In the genomic region with DNA sequence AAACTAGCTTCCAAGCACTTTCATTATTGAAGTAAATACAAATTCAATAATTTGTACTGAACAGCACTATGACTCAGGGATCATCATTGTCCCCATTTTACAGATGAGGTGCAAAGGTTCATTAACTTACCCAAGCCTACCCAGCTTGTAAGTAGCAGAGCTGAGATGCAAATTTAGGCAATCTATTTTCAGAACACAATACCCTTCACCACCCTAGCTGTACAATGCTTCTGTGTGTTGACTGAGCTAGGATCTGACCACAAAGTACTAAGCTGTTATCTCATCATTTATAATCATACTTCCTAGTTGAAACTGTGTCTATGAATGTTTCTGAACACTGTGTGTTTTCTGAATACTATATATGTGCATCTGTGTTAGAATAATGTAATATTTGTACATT, we compare ENCODE assay signal across 16 cellular contexts. TPM values are rescaled to one million over a fixed set of nuclear protein-coding genes. Genes with fewer than 3 reads are reported as not detected.
DNase-seq lines count a peak whose midpoint lies in the region; ATAC-seq, FAIRE-seq and TF ChIP-seq lines count a peak whose summit lies in the region.
"Had no signal": no experiment of that assay in that cellular context is flagged by ENCODE, and none has a peak within 500 bp of the region (broad histone marks: within the 10 kb centered on the region; RNA-seq: fewer than 3 reads in every experiment).

No MANE protein-coding gene starts in this region.

- peaks cover 8% of the 10 kb centered on the region for H3K27me3 Mint-ChIP-seq in HFFc6 (ENCODE audit: insufficient read depth)
- peaks cover 12 to 14% of the 10 kb centered on the region in 2 donors for H3K27me3 Mint-ChIP-seq in CD4-positive, alpha-beta memory T cell

- H3K27ac ChIP-seq in CD4-positive, alpha-beta memory T cell (ENCODE audit: low read depth, low read length): no peak overlapping the region
- H3K27ac ChIP-seq: PC-9 had no signal

- H3K36me3 Mint-ChIP-seq in HFFc6 (ENCODE audit: low read depth): no peaks in the 10 kb centered on the region
- H3K36me3 Mint-ChIP-seq in CD4-positive, alpha-beta memory T cell: no peaks in the 10 kb centered on the region
- H3K36me3 Mint-ChIP-seq: activated naive CD8-positive, alpha-beta T cell; CD14-positive monocyte had no signal

- POLR2A ChIA-PET in CD4-positive, alpha-beta memory T cell (lab: Charles Lee; ENCODE audit: partially characterized antibody): no interaction called here

- intact Hi-C loops in CD4-positive, alpha-beta memory T cell (cut with micrococcal nuclease): no loop called here

- no peak for TF ChIP-seq CTCF in GM20000 (IDR thresholded peaks at IDR 0.05; ENCODE audit: extremely low read depth, missing control alignments)
- TF ChIP-seq CTCF in HFFc6 (IDR thresholded peaks at IDR 0.05): no peak

- FAIRE-seq in GM18507 (lab: Jason Lieb, UNC): peak; percentile 96

- no peak overlapping the region for H3K27ac Mint-ChIP-seq in HFFc6
- no peak overlapping the region for H3K27ac Mint-ChIP-seq in CD4-positive, alpha-beta memory T cell
- H3K27ac Mint-ChIP-seq: activated naive CD8-positive, alpha-beta T cell; CD14-positive monocyte had no signal

- H3K4me3 Mint-ChIP-seq in HFFc6: no peak overlapping the region
- H3K4me3 Mint-ChIP-seq in CD4-positive, alpha-beta memory T cell: no peak overlapping the region
- H3K4me3 Mint-ChIP-seq: activated naive CD8-positive, alpha-beta T cell; CD14-positive monocyte; naive thymus-derived CD8-positive, alpha-beta T cell had no signal

- H3K4me1 ChIP-seq in CD4-positive, alpha-beta memory T cell (ENCODE audit: insufficient read depth, low read length): no peaks in the 10 kb centered on the region

- CTCF ChIA-PET in CD4-positive, alpha-beta memory T cell (lab: Charles Lee; ENCODE audit: partially characterized antibody): no interaction called here

- ATAC-seq in HG03060 (IDR thresholded peaks at IDR 0.05; ENCODE audit: low read depth, unreplicated experiment): peak; percentile 95
- ATAC-seq: naive thymus-derived CD8-positive, alpha-beta T cell had no signal

- H3K9me3 Mint-ChIP-seq in HFFc6: no peaks in the 10 kb centered on the region
- no peaks in the 10 kb centered on the region for H3K9me3 Mint-ChIP-seq in CD4-positive, alpha-beta memory T cell
- H3K9me3 Mint-ChIP-seq: naive thymus-derived CD8-positive, alpha-beta T cell had no signal

- H3K4me1 Mint-ChIP-seq in HFFc6 (ENCODE audit: low read depth): peaks cover 2% of the 10 kb centered on the region
- peaks cover 0 to 11% (median 3%) of the 10 kb centered on the region in 4 donors for H3K4me1 Mint-ChIP-seq in CD4-positive, alpha-beta memory T cell

- H3K27me3 ChIP-seq in CD4-positive, alpha-beta memory T cell (ENCODE audit: insufficient read depth, low read length): no peaks in the 10 kb centered on the region
- H3K27me3 ChIP-seq: MG63 had no signal

- no peak overlapping the region for H3K4me3 ChIP-seq in CD4-positive, alpha-beta memory T cell (ENCODE audit: low read length in 2 of 2)
- H3K4me3 ChIP-seq: MG63, PC-9 had no signal

- H3K36me3 ChIP-seq in CD4-positive, alpha-beta memory T cell (ENCODE audit: insufficient read depth, low read length): no peaks in the 10 kb centered on the region
- H3K36me3 ChIP-seq: MG63 had no signal

- DNase-seq in GM18507 (ENCODE audit: extremely low spot score, insufficient read length, low read depth) (no peak), GM20000 (ENCODE audit: low spot score) (peak; percentile 64), OCI-M1 (lab: John Stamatoyannopoulos, UW) (peak; percentile 63), HFFc6 (no peak), NCI-H2029 (lab: John Stamatoyannopoulos, UW) (no peak), cortex of kidney (lab: John Stamatoyannopoulos, UW) (no peak)
- DNase-seq in CD4-positive, alpha-beta memory T cell: no peak
- DNase-seq: activated CD4-positive, alpha-beta T cell treated with anti-CD3 and anti-CD28 coated beads for 4 hours; effector CD4-positive, alpha-beta T cell; MG63; naive thymus-derived CD8-positive, alpha-beta T cell; PC-9; stimulated activated CD4-positive, alpha-beta T cell treated with anti-CD3 and anti-CD28 coated beads, Interleukin-12 subunit alpha, Interleukin-12 subunit beta, amount 100 ng/mL, for 4 hours had no signal

- no peaks in the 10 kb centered on the region for H3K9me3 ChIP-seq in CD4-positive, alpha-beta memory T cell (ENCODE audit: control insufficient read depth in 1 of 2, low read length in 2 of 2)
- H3K9me3 ChIP-seq: MG63 had no signal

RNA-seq across cellular contexts. Expression of a gene that starts 3.2 kb away (rescaled TPM):
- not detected for total RNA-seq in HFFc6 (2021; fragmentation: NEBNext Ultra II Directional; extraction: Animal tissue kit (Norgen Biotek cat#: 25700))
- total RNA-seq in CD4-positive, alpha-beta memory T cell: not detected
- not detected for polyA plus RNA-seq in CD4-positive, alpha-beta memory T cell
- total RNA-seq: naive thymus-derived CD8-positive, alpha-beta T cell had no signal
- polyA plus RNA-seq: naive thymus-derived CD8-positive, alpha-beta T cell had no signal

RNA-seq across cellular contexts. Expression of a gene that starts 29.9 kb away (rescaled TPM):
- total RNA-seq in HFFc6 (2021; fragmentation: NEBNext Ultra II Directional; extraction: Animal tissue kit (Norgen Biotek cat#: 25700)): not detected
- total RNA-seq in CD4-positive, alpha-beta memory T cell: 1 to 10 TPM in 1 of 2 experiments, under 1 TPM in 1; 0.58 to 1.2 TPM
- 1 to 10 TPM in 1 of 2 donors, under 1 TPM in 1; 0.31 to 1.8 TPM for polyA plus RNA-seq in CD4-positive, alpha-beta memory T cell
- total RNA-seq: PC-9 had no signal

Comparison
In these comparisons a context has a peak if more than half of its experiments do, and no peak if none do; other contexts are left out.
1. DNase-seq: peak in GM20000 (single experiment) and OCI-M1 (single experiment); none in GM18507 (single experiment), HFFc6 (single experiment), CD4-positive, alpha-beta memory T cell (0 of 5), NCI-H2029 (single experiment) and cortex of kidney (single experiment).